Comparison of ENCODE assay signal across 24 cellular contexts in the genomic region with DNA sequence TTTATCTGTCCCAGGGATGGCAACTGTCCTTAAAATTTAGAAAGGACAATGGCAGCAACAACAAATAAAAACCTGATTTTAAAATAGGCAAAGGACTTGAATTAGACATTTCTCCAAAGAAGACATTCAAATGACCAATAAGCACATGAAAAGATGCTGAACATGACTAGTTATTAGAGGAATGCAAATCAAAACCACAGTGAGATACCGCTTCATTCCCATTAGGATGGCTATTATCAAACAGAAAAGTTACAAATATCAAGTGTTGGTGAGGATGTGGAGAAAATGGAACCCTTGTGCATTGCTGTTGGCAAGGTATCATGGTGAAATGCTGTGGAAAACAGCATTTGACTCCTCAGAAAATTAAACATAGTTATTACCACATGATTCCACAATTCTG.
"Had no signal": no experiment of that assay in that cellular context is flagged by ENCODE, and none has a peak within 500 bp of the region (broad histone marks: within the 10 kb centered on the region; RNA-seq: fewer than 3 reads in every experiment).

No MANE protein-coding gene starts in this region.

- H3K4me2 ChIP-seq: hepatocyte, neural progenitor cell had no signal

- H3K4me1 Mint-ChIP-seq: stimulated activated memory B cell treated with anti-CD40 and anti-IgM and Interleukin-4, amounts not matched to agents 10 μg/mL and 1 μg/mL and 100 μg/mL, for 72 hours had no signal

- H3K27ac Mint-ChIP-seq: natural killer cell treated with Interleukin-12 subunit alpha and Interleukin-12 subunit beta and Interleukin-15 and Interleukin-18, amount 100 ng/mL, for 72 hours; neural progenitor cell; stimulated activated memory B cell treated with anti-CD40 and anti-IgM and Interleukin-4, amounts not matched to agents 10 μg/mL and 1 μg/mL and 100 μg/mL, for 72 hours; stimulated activated naive CD8-positive, alpha-beta T cell treated with anti-CD3 and anti-CD28 coated beads, Interleukin-15, amount 100 ng/mL, for 72 hours had no signal

- H3K79me2 ChIP-seq: hepatocyte had no signal

- H3K9me3 ChIP-seq: pancreas, prostate gland, right lobe of liver, spleen, testis, tibial nerve had no signal

- H3K27me3 Mint-ChIP-seq: stimulated activated naive CD8-positive, alpha-beta T cell treated with anti-CD3 and anti-CD28 coated beads, Interleukin-15, amount 100 ng/mL, for 72 hours had no signal

- H3K4me1 ChIP-seq: pancreas, prostate gland, right lobe of liver, spleen, testis, tibial nerve had no signal

- FAIRE-seq: endometrium, pancreas had no signal

- H3K9me3 Mint-ChIP-seq: natural killer cell treated with Interleukin-12 subunit alpha and Interleukin-12 subunit beta and Interleukin-15 and Interleukin-18, amount 100 ng/mL, for 72 hours; neural progenitor cell; stimulated activated memory B cell treated with anti-CD40 and anti-IgM and Interleukin-4, amounts not matched to agents 10 μg/mL and 1 μg/mL and 100 μg/mL, for 72 hours; stimulated activated naive CD8-positive, alpha-beta T cell treated with anti-CD3 and anti-CD28 coated beads, Interleukin-15, amount 100 ng/mL, for 72 hours had no signal

- H3K27me3 ChIP-seq: hepatocyte, neural progenitor cell, pancreas, right lobe of liver, testis, tibial nerve had no signal

- H3K36me3 ChIP-seq: neural progenitor cell, pancreas, prostate gland, right lobe of liver, spleen, tibial nerve had no signal

- H2AFZ ChIP-seq: hepatocyte, neural progenitor cell had no signal

- H3K4me3 ChIP-seq: hepatocyte, lung, neural progenitor cell, pancreas, prostate gland, right lobe of liver, spleen, testis, tibial nerve had no signal

- H3K27ac ChIP-seq: hepatocyte, neural progenitor cell, pancreas, prostate gland, right lobe of liver, spleen, testis, tibial nerve had no signal

- DNase-seq: effector memory CD4-positive, alpha-beta T cell; left colon; left ventricle myocardium superior; mesenchymal stem cell; midbrain; occipital lobe; pancreas; retina; right lobe of liver; spleen; stimulated activated CD4-positive, alpha-beta T cell treated with anti-CD3 and anti-CD28 coated beads, Interleukin-15, amount 100 ng/mL, for 24 hours; stimulated activated CD4-positive, alpha-beta T cell treated with anti-CD3 and anti-CD28 coated beads, Interleukin-1b, Interleukin-23, amount 100 ng/mL, for 48 hours; stimulated activated CD4-positive, alpha-beta T cell treated with anti-CD3 and anti-CD28 coated beads, Interleukin-4, amount 100 ng/mL, for 24 hours; stimulated activated naive CD8-positive, alpha-beta T cell treated with anti-CD3 and anti-CD28 coated beads, Interleukin-15, amount 100 ng/mL, for 72 hours; testis had no signal

- H3K4me3 Mint-ChIP-seq: natural killer cell treated with Interleukin-12 subunit alpha and Interleukin-12 subunit beta and Interleukin-15 and Interleukin-18, amount 100 ng/mL, for 72 hours; neural progenitor cell; stimulated activated memory B cell treated with anti-CD40 and anti-IgM and Interleukin-4, amounts not matched to agents 10 μg/mL and 1 μg/mL and 100 μg/mL, for 72 hours; stimulated activated naive CD8-positive, alpha-beta T cell treated with anti-CD3 and anti-CD28 coated beads, Interleukin-15, amount 100 ng/mL, for 72 hours had no signal

- ATAC-seq: esophagus mucosa; left colon; left ventricle myocardium superior; natural killer cell treated with Interleukin-12 subunit alpha and Interleukin-12 subunit beta and Interleukin-15 and Interleukin-18, amount 100 ng/mL, for 72 hours; pancreas; right lobe of liver; stimulated activated memory B cell treated with anti-CD40 and anti-IgM and Interleukin-4, amounts not matched to agents 10 μg/mL and 1 μg/mL and 100 μg/mL, for 72 hours; stimulated activated naive CD8-positive, alpha-beta T cell treated with anti-CD3 and anti-CD28 coated beads, Interleukin-15, amount 100 ng/mL, for 72 hours had no signal

- H3K36me3 Mint-ChIP-seq: natural killer cell treated with Interleukin-12 subunit alpha and Interleukin-12 subunit beta and Interleukin-15 and Interleukin-18, amount 100 ng/mL, for 72 hours; neural progenitor cell; stimulated activated memory B cell treated with anti-CD40 and anti-IgM and Interleukin-4, amounts not matched to agents 10 μg/mL and 1 μg/mL and 100 μg/mL, for 72 hours had no signal

- H3K9ac ChIP-seq: neural progenitor cell had no signal
